In the genomic region with DNA sequence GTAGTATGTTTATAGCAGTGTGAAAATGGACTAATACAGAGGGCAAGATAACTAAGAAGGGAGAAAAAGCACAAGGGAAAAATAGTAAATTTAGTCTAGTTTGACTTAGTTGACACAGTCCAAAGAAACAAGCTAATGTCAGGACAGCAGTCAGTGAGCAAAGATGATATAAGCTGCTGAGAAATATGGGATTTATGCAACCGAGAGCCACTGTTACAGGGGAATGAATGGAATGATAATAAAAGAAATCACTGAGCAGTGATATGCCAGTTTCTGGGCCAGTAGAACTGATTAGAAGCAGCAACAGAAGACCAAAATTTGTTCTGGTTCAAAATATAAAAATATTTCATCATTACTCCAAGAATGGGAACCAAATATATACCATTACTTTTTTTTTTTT, we compare ENCODE assay signal across 14 cellular contexts.
"Had no signal": no experiment of that assay in that cellular context is flagged by ENCODE, and none has a peak within 500 bp of the region (broad histone marks: within the 10 kb centered on the region; RNA-seq: fewer than 3 reads in every experiment).

No MANE protein-coding gene starts in this region.

- H3K4me3 ChIP-seq: heart left ventricle, left ventricle myocardium inferior, psoas muscle, right lobe of liver, suprapubic skin had no signal

- H3K9me3 ChIP-seq: right lobe of liver, suprapubic skin had no signal

- H3K27ac ChIP-seq: left ventricle myocardium inferior, psoas muscle, right lobe of liver, suprapubic skin had no signal

- DNase-seq: activated CD4-positive, alpha-beta memory T cell treated with anti-CD3 and anti-CD28 coated beads, Interleukin-2, amount 10 ng/mL, durations not matched to agents 7 days and 5 days; activated CD8-positive, alpha-beta memory T cell treated with anti-CD3 and anti-CD28 coated beads, Interleukin-2, amount 50 U/mL, for 4 hours; activated naive CD4-positive, alpha-beta T cell treated with Interleukin-2 at 50 U/mL for 16 hours; activated naive CD8-positive, alpha-beta T cell treated with anti-CD3 and anti-CD28 coated beads, Interleukin-2, amount 50 U/mL, for 24 hours; caudate nucleus; heart left ventricle; left ventricle myocardium inferior; occipital lobe; psoas muscle; right lobe of liver; stimulated activated CD4-positive, alpha-beta T cell treated with anti-CD3 and anti-CD28 coated beads, Interleukin-2, amount 100 ng/mL, for 24 hours; stimulated activated naive CD8-positive, alpha-beta T cell treated with anti-CD3 and anti-CD28 coated beads, Interleukin-15, Interleukin-2, amounts not matched to agents 100 U/mL and 50 U/mL, for 24 hours; T-helper 9 cell had no signal

- ATAC-seq: activated naive CD8-positive, alpha-beta T cell treated with anti-CD3 and anti-CD28 coated beads, Interleukin-2, amount 50 U/mL, for 24 hours; heart left ventricle; psoas muscle; right lobe of liver; stimulated activated naive CD8-positive, alpha-beta T cell treated with anti-CD3 and anti-CD28 coated beads, Interleukin-15, Interleukin-2, amounts not matched to agents 100 U/mL and 50 U/mL, for 24 hours had no signal

- H3K27me3 ChIP-seq: heart left ventricle, right lobe of liver, suprapubic skin had no signal
